ENCODE assay signal across 8 cellular contexts in genomic region chr3:168094877-168095610, GRCh38. TPM values are rescaled to one million over a fixed set of nuclear protein-coding genes. Genes with fewer than 3 reads are reported as not detected.
DNase-seq lines count a peak whose midpoint lies in the region; TF ChIP-seq lines count a peak whose summit lies in the region.

No MANE protein-coding gene starts in this region.

- TF ChIP-seq CTCF in cardiac fibroblast (IDR thresholded peaks at IDR 0.05; ENCODE audit: low read depth, low read length) (peak; percentile 40), smooth muscle cell (IDR thresholded peaks at IDR 0.05; ENCODE audit: borderline replicate concordance, insufficient read depth, poor library complexity, severe bottlenecking) (no peak)

- H3K4me3 ChIP-seq in HAP-1 = peak overlapping the region; percentile 65
- H3K4me3 ChIP-seq in cardiac fibroblast (replicated peaks in 1 of 2; ENCODE audit: low read depth in 2 of 2, low read length in 2 of 2) = peak overlapping the region; percentile 94 to 95
- peak overlapping the region; percentile 77 for H3K4me3 ChIP-seq in smooth muscle cell

- peak overlapping the region; percentile 91 for H3K9ac ChIP-seq in smooth muscle cell (ENCODE audit: low read depth)

- no peaks in the 10 kb centered on the region for H3K27me3 ChIP-seq in HAP-1 (ENCODE audit: low read depth)
- no peaks in the 10 kb centered on the region for H3K27me3 ChIP-seq in smooth muscle cell (ENCODE audit: low read depth)

- DNase-seq in NCI-H446 (lab: John Stamatoyannopoulos, UW) (peak; percentile 70 to 80), NCI-H446 treated with DMSO at 0.1 percent for 48 hours (lab: John Stamatoyannopoulos, UW) (no peak), HAP-1 (ENCODE audit: low spot score in 2 of 2) (peak in 1 of 2 experiments; percentile 75), LHCN-M2 (ENCODE audit: low read depth) (peak; percentile 74), SW480 (ENCODE audit: low spot score) (peak; percentile 86), cardiac fibroblast (ENCODE audit: low read depth in 2 of 2) (peak; percentile 65 to 78), islet precursor cell (peak; percentile 88), smooth muscle cell (lab: John Stamatoyannopoulos, UW; ENCODE audit: unreplicated experiment) (peak; percentile 60)

- peak overlapping the region; percentile 94 for H2AFZ ChIP-seq in smooth muscle cell (ENCODE audit: low read depth)

- WGBS in smooth muscle cell (ENCODE audit: low lambda C conversion rate) = under 1% methylated on average over 66 of the region's 70 CpGs

- peaks cover 46% of the 10 kb centered on the region for H4K20me1 ChIP-seq in smooth muscle cell (ENCODE audit: low read depth)

- in situ Hi-C loops in HAP-1 (cut with MboI; ENCODE audit: low sequenced_read_pairs) = no loop called here

- H3K9me3 ChIP-seq in HAP-1 (no peaks in the 10 kb centered on the region), smooth muscle cell (replicated peaks; ENCODE audit: low read depth) (no peaks in the 10 kb centered on the region)

- H3K36me3 ChIP-seq in HAP-1 (replicated peaks) (no peaks in the 10 kb centered on the region; the same call in 1 of the 2 replicates), smooth muscle cell (ENCODE audit: low read depth) (no peaks in the 10 kb centered on the region)

- H3K4me1 ChIP-seq in HAP-1 (peaks cover 51% of the 10 kb centered on the region), smooth muscle cell (ENCODE audit: low read depth) (peaks cover 35% of the 10 kb centered on the region)

- H3K27ac ChIP-seq in smooth muscle cell (ENCODE audit: low read depth) = peak overlapping the region; percentile 97

- peaks cover 10% of the 10 kb centered on the region for H3F3A ChIP-seq in smooth muscle cell (ENCODE audit: low read depth)

- H3K79me2 ChIP-seq in smooth muscle cell (ENCODE audit: low read depth) = peaks cover 47% of the 10 kb centered on the region

- H3K4me2 ChIP-seq in smooth muscle cell = peak overlapping the region; percentile 94

RNA-seq across cellular contexts. Expression of gene GOLIM4, which starts 0.7 kb away (rescaled TPM):
- total RNA-seq in LHCN-M2 (2014; rRNA removed) = 35.8 and 42.1 TPM in 2 replicates
- 16.1 TPM for polyA plus RNA-seq in LHCN-M2 (2012)
- total RNA-seq in smooth muscle cell = 44.5 and 65.1 TPM in 2 replicates
- 45.4 and 59.9 TPM in 2 replicates for polyA plus RNA-seq in smooth muscle cell
